21 cellular contexts compared by ENCODE assay signal in genomic region chr18:48019557-48019956, GRCh38.
DNase-seq lines count a peak whose midpoint lies in the region; ATAC-seq, FAIRE-seq and TF ChIP-seq lines count a peak whose summit lies in the region.
"Had no signal": no experiment of that assay in that cellular context is flagged by ENCODE, and none has a peak within 500 bp of the region (broad histone marks: within the 10 kb centered on the region; RNA-seq: fewer than 3 reads in every experiment).

No MANE protein-coding gene starts in this region.

- H3K27me3 ChIP-seq in H1 (replicated peaks in 1 of 4; ENCODE audit: control insufficient read depth in 3 of 4, extremely low read depth in 1 of 4, insufficient read depth in 3 of 4, low read length in 3 of 4) (no peaks in the 10 kb centered on the region), neuronal stem cell (ENCODE audit: control insufficient read depth in 3 of 3, insufficient read depth in 3 of 3, low read depth in 1 of 3, low read length in 3 of 3) (peaks cover 0 to 12% (median 0%) of the 10 kb centered on the region in 3 experiments), heart left ventricle (peaks cover 0 to 9% (median 0%) of the 10 kb centered on the region in 9 donors)
- H3K27me3 ChIP-seq: BE2C had no signal

- no peak overlapping the region for H3K56ac ChIP-seq in H1 (replicated peaks; ENCODE audit: insufficient read length, low read depth, low read length)

- TF ChIP-seq EP300 in A549 (IDR thresholded peaks at IDR 0.05) (no peak), H1 (IDR thresholded peaks at IDR 0.05; ENCODE audit: borderline replicate concordance in 1 of 2, low read depth in 2 of 2, low read length in 2 of 2) (no peak)

- H2AK5ac ChIP-seq in H1 (ENCODE audit: low read depth, low read length) (peak overlapping the region; percentile 18; the same call in 1 of the 2 replicates), neuronal stem cell (ENCODE audit: low read depth, low read length) (no peak overlapping the region)

- H4K91ac ChIP-seq in H1 (replicated peaks; ENCODE audit: insufficient read length, low read length) (no peak overlapping the region), neuronal stem cell (ENCODE audit: low read depth, low read length, poor library complexity) (no peak overlapping the region)

- POLR2A ChIA-PET in A549 (lab: Yijun Ruan, JAX) (interaction anchor here (0.6 kb wide), 2 partner anchors 11 to 13 kb away, joined by 3 to 5 read pairs; no protein-coding TSS in a partner anchor), H1 (lab: Charles Lee; ENCODE audit: partially characterized antibody) (interaction anchor here (0.8 to 1.4 kb wide), 2 partner anchors 12 to 16 kb away, joined by 3 to 5 read pairs; no protein-coding TSS in a partner anchor)

- H3K79me1 ChIP-seq in H1 (ENCODE audit: low read depth, low read length) (no peaks in the 10 kb centered on the region), neuronal stem cell (ENCODE audit: low read depth, low read length) (no peaks in the 10 kb centered on the region)

- H3K18ac ChIP-seq in H1 (ENCODE audit: extremely low read depth, low read length) (no peak overlapping the region), neuronal stem cell (ENCODE audit: low read length) (peak overlapping the region; percentile 11)

- H3K4me1 ChIP-seq in A549 = peaks cover 56% of the 10 kb centered on the region
- H3K4me1 ChIP-seq in H1 (replicated peaks in 1 of 4; ENCODE audit: control insufficient read depth in 3 of 4, insufficient read depth in 4 of 4, low read length in 3 of 4) = peaks cover 0 to 5% (median 0%) of the 10 kb centered on the region in 4 experiments; a peak in 2 of 7 replicates
- peaks cover 7 to 10% of the 10 kb centered on the region in 2 donors for H3K4me1 ChIP-seq in neuronal stem cell (ENCODE audit: control insufficient read depth in 2 of 2, insufficient read depth in 1 of 2, low read depth in 1 of 2, low read length in 2 of 2)
- peaks cover 0 to 20% (median 9%) of the 10 kb centered on the region in 12 donors for H3K4me1 ChIP-seq in heart left ventricle
- H3K4me1 ChIP-seq: HAP-1 had no signal

- no peak overlapping the region for H2BK120ac ChIP-seq in H1 (replicated peaks; ENCODE audit: low read depth, low read length)
- H2BK120ac ChIP-seq in neuronal stem cell (ENCODE audit: low read depth, low read length) = no peak overlapping the region

- no peak overlapping the region for H3K4ac ChIP-seq in H1 (replicated peaks; ENCODE audit: insufficient read length, low read depth, low read length)
- H3K4ac ChIP-seq in neuronal stem cell (ENCODE audit: low read length) = no peak overlapping the region

- H2BK15ac ChIP-seq in H1 (ENCODE audit: low read length) = no peak overlapping the region
- H2BK15ac ChIP-seq in neuronal stem cell (ENCODE audit: low read length) = no peak overlapping the region

- FAIRE-seq in A549 (lab: Jason Lieb, UNC) = no peak
- FAIRE-seq in H1 (lab: Jason Lieb, UNC) = no peak
- FAIRE-seq: GM19239 had no signal

- no peaks in the 10 kb centered on the region for H3K79me2 ChIP-seq in H1 (ENCODE audit: control insufficient read depth in 1 of 2, insufficient read depth in 2 of 2, low read length in 2 of 2)

- ATAC-seq in A549 (no peak), heart left ventricle (no peak), HG03565 (IDR thresholded peaks at IDR 0.05; ENCODE audit: unreplicated experiment) (no peak), HG02884 (IDR thresholded peaks at IDR 0.05; ENCODE audit: unreplicated experiment) (no peak)

- H4K8ac ChIP-seq in H1 (ENCODE audit: extremely low read depth, insufficient read depth, low read length) (no peak overlapping the region), neuronal stem cell (ENCODE audit: low read depth, low read length) (no peak overlapping the region)

- H3K9ac ChIP-seq in H1 (replicated peaks in 1 of 4; ENCODE audit: extremely low read depth in 1 of 4, low read depth in 3 of 4, low read length in 3 of 4) (no peak overlapping the region), neuronal stem cell (ENCODE audit: low read depth, low read length, poor library complexity) (no peak overlapping the region)

- no peaks in the 10 kb centered on the region; the same call in 1 of the 2 replicates for H3K23me2 ChIP-seq in H1 (ENCODE audit: low read depth, low read length)

- CTCF ChIA-PET in A549 (lab: Yijun Ruan, JAX) = interaction anchor here (0.6 to 1.8 kb wide), 5 partner anchors 12 to 427 kb away, joined by 3 to 7 read pairs (median 4); no protein-coding TSS in a partner anchor
- CTCF ChIA-PET in H1 (lab: Charles Lee; ENCODE audit: partially characterized antibody) = interaction anchor here (0.9 to 3.8 kb wide), 6 partner anchors 8 to 247 kb away, joined by 3 to 16 read pairs (median 7); no protein-coding TSS in a partner anchor

- H3K23ac ChIP-seq in H1 (ENCODE audit: insufficient read length) (no peak overlapping the region), neuronal stem cell (ENCODE audit: low read depth, low read length, poor library complexity) (no peak overlapping the region)

- H3K4me3 ChIP-seq in A549 = no peak overlapping the region
- no peak overlapping the region for H3K4me3 ChIP-seq in H1 (ENCODE audit: extremely low read depth in 1 of 4, insufficient read depth in 2 of 4, low read depth in 3 of 4, low read length in 4 of 4)
- H3K4me3 ChIP-seq in neuronal stem cell (ENCODE audit: low read length in 2 of 2) = no peak overlapping the region
- no peak overlapping the region for H3K4me3 ChIP-seq in heart left ventricle
- H3K4me3 ChIP-seq: HAP-1 had no signal

- H2BK12ac ChIP-seq in H1 (ENCODE audit: low read depth, low read length) = peak overlapping the region; percentile 30; the same call in 1 of the 2 replicates
- no peak overlapping the region for H2BK12ac ChIP-seq in neuronal stem cell (ENCODE audit: low read length)

- H2BK5ac ChIP-seq in H1 (ENCODE audit: low read depth, low read length) (no peak overlapping the region), neuronal stem cell (ENCODE audit: low read length) (no peak overlapping the region)

- H3K27ac ChIP-seq in A549 = peak overlapping the region; percentile 81 to 91; a peak in 5 of 6 replicates
- no peak overlapping the region for H3K27ac ChIP-seq in H1 (ENCODE audit: low read depth, low read length)
- H3K27ac ChIP-seq in neuronal stem cell (replicated peaks; ENCODE audit: low read length) = no peak overlapping the region
- no peak overlapping the region for H3K27ac ChIP-seq in heart left ventricle

- H3K9me3 ChIP-seq in A549 (no peaks in the 10 kb centered on the region), H1 (ENCODE audit: insufficient read depth in 2 of 2, low read depth in 1 of 2, low read length in 1 of 2) (no peaks in the 10 kb centered on the region), neuronal stem cell (replicated peaks in 1 of 2; ENCODE audit: control insufficient read depth in 2 of 2, insufficient read depth in 1 of 2, low read depth in 1 of 2, low read length in 2 of 2) (no peaks in the 10 kb centered on the region), heart left ventricle (no peaks in the 10 kb centered on the region)
- H3K9me3 ChIP-seq: BE2C, HAP-1 had no signal

- H3K14ac ChIP-seq in H1 (ENCODE audit: insufficient read length) = no peak overlapping the region
- no peak overlapping the region for H3K14ac ChIP-seq in neuronal stem cell (ENCODE audit: low read length)

- H3K4me2 ChIP-seq in A549 = no peak overlapping the region
- H3K4me2 ChIP-seq in H1 (ENCODE audit: insufficient read depth in 1 of 2, low read depth in 2 of 2, low read length in 2 of 2) = no peak overlapping the region
- H3K4me2 ChIP-seq in neuronal stem cell (ENCODE audit: insufficient read depth, low read length, poor library complexity, severe bottlenecking) = no peak overlapping the region

- no peak for TF ChIP-seq RAD21 in A549 (conservative IDR thresholded peaks at IDR 0.05 in 1 of 2, IDR thresholded peaks at IDR 0.05 in 1 of 2)
- no peak for TF ChIP-seq RAD21 in H1 (IDR thresholded peaks at IDR 0.05 in 1 of 2, conservative IDR thresholded peaks at IDR 0.05 in 1 of 2; ENCODE audit: low read depth in 2 of 2, low read length in 2 of 2)

- intact Hi-C loops in heart left ventricle (cut with DNase I) = loop anchor here in 1 of 10 donors (10.0 kb wide), 1 partner anchor 155 kb away; no protein-coding TSS in a partner anchor

- TF ChIP-seq POLR2A in A549 (IDR thresholded peaks at IDR 0.05; ENCODE audit: low read length) (no peak), H1 (IDR thresholded peaks at IDR 0.05; ENCODE audit: control extremely low read depth in 1 of 2, low read depth in 2 of 2, low read length in 2 of 2) (no peak), heart left ventricle (IDR thresholded peaks at IDR 0.05) (no peak)

- no peaks in the 10 kb centered on the region for H4K20me1 ChIP-seq in H1 (replicated peaks in 1 of 2; ENCODE audit: control insufficient read depth in 1 of 2, insufficient read depth in 2 of 2, low read length in 2 of 2)

- H2BK20ac ChIP-seq in H1 (ENCODE audit: low read length) = no peak overlapping the region

- H2AFZ ChIP-seq in H1 (ENCODE audit: low read length) (no peak overlapping the region), neuronal stem cell (ENCODE audit: low read length) (no peak overlapping the region)

- no peak overlapping the region for H4K5ac ChIP-seq in H1 (ENCODE audit: insufficient read length, low read depth, low read length)

- 66% methylated on average over 2 of the region's 2 CpGs for WGBS in A549 (ENCODE audit: missing lambda C conversion rate)
- WGBS in H1 (ENCODE audit: extremely low coverage in 1 of 2, insufficient coverage in 1 of 2, insufficient read length in 1 of 2, insufficient replicate concordance in 2 of 2, low coverage in 1 of 2, low lambda C conversion rate in 2 of 2, missing lambda C conversion rate in 1 of 2), 2 experiments = 80% methylated on average over 2 of the region's 2 CpGs; no CpG with 5 or more reads in 1 of the 2 experiments
- no CpG with 5 or more reads among the region's 2 CpGs for WGBS in neuronal stem cell (ENCODE audit: extremely low coverage in 2 of 2, insufficient read length in 2 of 2, insufficient replicate concordance in 1 of 2), 2 donors
- WGBS in heart left ventricle, 4 donors = 86 to 94% (median 88%) methylated on average over 2 of the region's 2 CpGs

- no peaks in the 10 kb centered on the region for H3K36me3 ChIP-seq in H1 (ENCODE audit: control insufficient read depth in 2 of 4, insufficient read depth in 4 of 4, low read length in 3 of 4)
- no peaks in the 10 kb centered on the region for H3K36me3 ChIP-seq in neuronal stem cell (replicated peaks in 1 of 2; ENCODE audit: control insufficient read depth in 2 of 2, insufficient read depth in 2 of 2, low read length in 2 of 2)
- H3K36me3 ChIP-seq in heart left ventricle = no peaks in the 10 kb centered on the region
- H3K36me3 ChIP-seq: BE2C, HAP-1 had no signal

- DNase-seq in A549 (ENCODE audit: low read depth in 1 of 2, low spot score in 1 of 2) = no peak
- DNase-seq in NCI-H146 (lab: John Stamatoyannopoulos, UW) = peak; percentile 99
- no peak for DNase-seq in H1 (ENCODE audit: low read depth in 1 of 2, low spot score in 2 of 2)
- DNase-seq in neuronal stem cell (ENCODE audit: low spot score) = no peak
- no peak for DNase-seq in MV-4-11 (lab: John Stamatoyannopoulos, UW)
- DNase-seq in heart left ventricle = no peak
- DNase-seq: BE2C, DMS79, KBM-7, MM.1S, NCI-H1092, NCI-H1436, NCI-H2029 treated with DMSO at 0.1 percent for 48 hours, NCI-H226, NCI-H510A treated with DMSO at 0.1 percent for 48 hours, NCI-H774, Right ventricle myocardium superior had no signal

- TF ChIP-seq CTCF in A549 (IDR thresholded peaks at IDR 0.05) (no peak), H1 (IDR thresholded peaks at IDR 0.05; ENCODE audit: control extremely low read depth in 1 of 3, insufficient read depth in 1 of 3, low read depth in 1 of 3, low read length in 3 of 3) (no peak), heart left ventricle (IDR thresholded peaks at IDR 0.05) (no peak)

Comparison
In these comparisons a context has a peak if more than half of its experiments do, and no peak if none do; other contexts are left out.
1. H3K27ac ChIP-seq: peak in A549 (2 of 2); none in H1 (single experiment), neuronal stem cell (single experiment) and heart left ventricle (0 of 12).